8 cellular contexts compared by ENCODE assay signal in genomic region chr5:133052317-133053175, GRCh38. TPM values are rescaled to one million over a fixed set of nuclear protein-coding genes. Genes with fewer than 3 reads are reported as not detected.
DNase-seq lines count a peak whose midpoint lies in the region; ATAC-seq and TF ChIP-seq lines count a peak whose summit lies in the region.

No MANE protein-coding gene starts in this region.

- H3K27ac ChIP-seq in lung (ENCODE audit: low read depth in 1 of 2, low read length in 1 of 2): peak overlapping the region; percentile 96 to 98

- ATAC-seq in lung (ENCODE audit: insufficient read depth, low FRiP score): peak; percentile 60

- H3K4me3 Mint-ChIP-seq in HFFc6: peak overlapping the region; percentile 95

- H3K4me1 Mint-ChIP-seq in HFFc6 (ENCODE audit: low read depth): peaks cover 65% of the 10 kb centered on the region

- H3K4me3 ChIP-seq in lung: peak overlapping the region; percentile 95

- peak overlapping the region; percentile 99 for H3K27ac Mint-ChIP-seq in HFFc6

- peaks cover 28% of the 10 kb centered on the region for H3K36me3 Mint-ChIP-seq in HFFc6 (ENCODE audit: low read depth)

- no peaks in the 10 kb centered on the region; the same call in 1 of the 2 replicates for H3K9me3 Mint-ChIP-seq in HFFc6

- H3K36me3 ChIP-seq in lung (ENCODE audit: control insufficient read depth in 2 of 2, insufficient read depth in 2 of 2, low read length in 2 of 2): no peaks in the 10 kb centered on the region

- H3K9me3 ChIP-seq in lung (ENCODE audit: control insufficient read depth in 2 of 2, insufficient read depth in 1 of 2, low read length in 1 of 2): no peaks in the 10 kb centered on the region

- H3K27me3 Mint-ChIP-seq in HFFc6 (ENCODE audit: insufficient read depth): no peaks in the 10 kb centered on the region; the same call in 1 of the 2 replicates

- 1% methylated on average over 59 of the region's 59 CpGs for WGBS in lung, 2 donors

- DNase-seq in NCI-H1436 (lab: John Stamatoyannopoulos, UW) (peak; percentile 11), NCI-H1436 treated with DMSO at 0.1 percent for 48 hours (lab: John Stamatoyannopoulos, UW) (no peak), HFFc6 (peak; percentile 36), NCI-H1048 (lab: John Stamatoyannopoulos, UW) (peak; percentile 8), ecto neural progenitor cell (ENCODE audit: low spot score) (peak; percentile 68), lung (ENCODE audit: low spot score) (peak; percentile 62)
- peak; percentile 24 to 42 for DNase-seq in activated CD4-positive, alpha-beta T cell treated with anti-CD3 and anti-CD28 coated beads, Interleukin-2, amount 50 U/mL, for 24 hours (ENCODE audit: low read depth in 1 of 2, low spot score in 1 of 2)
- peak; percentile 25 for DNase-seq in stimulated activated CD8-positive, alpha-beta memory T cell treated with anti-CD3 and anti-CD28 coated beads, Interleukin-12 subunit alpha, Interleukin-12 subunit beta, amount 100 ng/mL, for 1 hour (ENCODE audit: low read depth)

- no peak for TF ChIP-seq CTCF in HFFc6 (IDR thresholded peaks at IDR 0.05)
- TF ChIP-seq CTCF in lung (IDR thresholded peaks at IDR 0.05; ENCODE audit: control extremely low read depth, extremely low read depth): no peak

- peaks cover 7 to 12% of the 10 kb centered on the region in 2 donors for H3K4me1 ChIP-seq in lung (ENCODE audit: control insufficient read depth in 2 of 2, insufficient read depth in 2 of 2, low read length in 2 of 2)

- no peaks in the 10 kb centered on the region for H3K27me3 ChIP-seq in lung (ENCODE audit: control insufficient read depth, insufficient read depth)

RNA-seq across cellular contexts. Expression of gene HSPA4, which starts 0.7 kb away (rescaled TPM):
- total RNA-seq in HFFc6 (2021; fragmentation: NEBNext Ultra II Directional; extraction: Animal tissue kit (Norgen Biotek cat#: 25700)): 100 to 1,000 TPM; 181 to 235 (median 214) TPM
- 10 to 100 TPM; 59.8 to 65.3 TPM for total RNA-seq in lung
- polyA plus RNA-seq in lung: 100 to 1,000 TPM in 1 of 2 donors, 10 to 100 TPM in 1; 33.0 to 102 TPM

RNA-seq across cellular contexts. Expression of gene ZCCHC10, which starts 26.2 kb away (rescaled TPM):
- 10 to 100 TPM; 11.0 to 19.8 (median 17.4) TPM for total RNA-seq in HFFc6 (2021; fragmentation: NEBNext Ultra II Directional; extraction: Animal tissue kit (Norgen Biotek cat#: 25700))
- 10 to 100 TPM; 15.3 to 23.7 TPM for total RNA-seq in lung
- 10 to 100 TPM; 26.0 to 31.3 TPM for polyA plus RNA-seq in lung
